Comparison of ENCODE assay signal across 16 cellular contexts in the genomic region with DNA sequence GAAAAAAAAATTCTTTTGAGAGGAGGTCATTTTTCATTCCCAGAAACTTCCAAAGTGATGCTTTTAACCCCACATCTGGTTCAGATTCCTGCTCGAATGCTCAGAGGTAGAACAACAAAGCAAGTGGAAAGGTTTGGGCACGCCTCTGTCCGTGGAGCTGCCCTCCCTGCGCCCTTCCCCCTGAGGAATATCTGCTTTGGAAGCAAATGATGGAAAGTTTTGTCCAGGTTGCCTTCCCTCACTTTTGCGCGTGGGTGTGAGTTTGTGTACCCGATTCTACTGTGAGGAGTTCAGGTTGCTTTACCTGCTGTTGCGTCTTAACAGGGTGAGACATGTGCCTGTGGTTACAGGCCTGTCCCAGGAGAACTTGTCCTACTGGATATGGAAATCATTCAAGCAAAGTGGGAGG.
A peak's percentile ranks its signal among the peaks of the same experiment; 100 is the strongest.
DNase-seq lines count a peak whose midpoint lies in the region; ATAC-seq and TF ChIP-seq lines count a peak whose summit lies in the region.
"Had no signal": no experiment of that assay in that cellular context is flagged by ENCODE, and none has a peak within 500 bp of the region (broad histone marks: within the 10 kb centered on the region; RNA-seq: fewer than 3 reads in every experiment).

No MANE protein-coding gene starts in this region.

- H3K27me3 ChIP-seq in osteoblast (ENCODE audit: insufficient read depth, low read length), result no peaks in the 10 kb centered on the region
- H3K27me3 ChIP-seq in CD4-positive, alpha-beta T cell (ENCODE audit: control insufficient read depth, insufficient read depth, low read length), result no peaks in the 10 kb centered on the region
- H3K27me3 ChIP-seq: pancreas had no signal

- no peak overlapping the region for H3K4me2 ChIP-seq in osteoblast (ENCODE audit: insufficient read depth, low read length)
- H3K4me2 ChIP-seq: PC-9 had no signal

- no peak for TF ChIP-seq CTCF in RWPE1 (conservative IDR thresholded peaks at IDR 0.05; ENCODE audit: low read depth)
- TF ChIP-seq CTCF in osteoblast (IDR thresholded peaks at IDR 0.05; ENCODE audit: extremely low read depth, low read depth, low read length), result no peak
- no peak for TF ChIP-seq CTCF in CD4-positive, alpha-beta T cell (IDR thresholded peaks at IDR 0.05)

- H2AFZ ChIP-seq in osteoblast (ENCODE audit: low read length), result peak overlapping the region; percentile 39
- H2AFZ ChIP-seq: PC-9 had no signal

- H3K79me2 ChIP-seq in osteoblast (ENCODE audit: insufficient read depth, low read length), result no peaks in the 10 kb centered on the region

- DNase-seq in ELF-1 (ENCODE audit: low read depth, low spot score), result peak; percentile 22
- peak; percentile 17 for DNase-seq in RWPE1 (ENCODE audit: low spot score)
- no peak for DNase-seq in osteoblast (ENCODE audit: insufficient read length, low spot score, missing footprints)
- no peak for DNase-seq in activated naive CD4-positive, alpha-beta T cell treated with anti-CD3 and anti-CD28 coated beads, Interleukin-2, amount 50 U/mL, for 72 hours (ENCODE audit: low spot score in 2 of 2)
- no peak for DNase-seq in NCI-H2227 (lab: John Stamatoyannopoulos, UW; ENCODE audit: unreplicated experiment)
- no peak for DNase-seq in CD4-positive, alpha-beta T cell
- no peak for DNase-seq in T-helper 17 cell
- DNase-seq: activated CD4-positive, alpha-beta T cell treated with anti-CD3 and anti-CD28 coated beads for 48 hours; activated naive CD8-positive, alpha-beta T cell treated with anti-CD3 and anti-CD28 coated beads, Interleukin-2, amount 50 U/mL, for 24 hours; activated T-cell treated with anti-CD3 and anti-CD28 coated beads for 4 hours; NCI-H446; pancreas; substantia nigra had no signal

- H3K27ac ChIP-seq in RWPE1 (no peak overlapping the region), osteoblast (ENCODE audit: low read depth, low read length) (no peak overlapping the region)
- H3K27ac ChIP-seq in CD4-positive, alpha-beta T cell (ENCODE audit: low read depth, low read length), result no peak overlapping the region
- H3K27ac ChIP-seq: pancreas, PC-9 had no signal

- no peak overlapping the region for H3K27ac Mint-ChIP-seq in activated naive CD4-positive, alpha-beta T cell treated with anti-CD3 and anti-CD28 coated beads, Interleukin-2, amount 50 U/mL, for 72 hours
- H3K27ac Mint-ChIP-seq in CD4-positive, alpha-beta T cell, result no peak overlapping the region
- H3K27ac Mint-ChIP-seq in T-helper 17 cell, result no peak overlapping the region
- H3K27ac Mint-ChIP-seq: activated naive CD8-positive, alpha-beta T cell treated with anti-CD3 and anti-CD28 coated beads, Interleukin-2, amount 50 U/mL, for 24 hours; memory B cell had no signal

- H3K4me1 Mint-ChIP-seq in CD4-positive, alpha-beta T cell (ENCODE audit: low read depth), result no peaks in the 10 kb centered on the region
- no peaks in the 10 kb centered on the region for H3K4me1 Mint-ChIP-seq in T-helper 17 cell
- H3K4me1 Mint-ChIP-seq: memory B cell had no signal

- H3K9me3 Mint-ChIP-seq in activated naive CD4-positive, alpha-beta T cell treated with anti-CD3 and anti-CD28 coated beads, Interleukin-2, amount 50 U/mL, for 72 hours, result peaks cover 3 to 7% of the 10 kb centered on the region in 2 donors
- no peaks in the 10 kb centered on the region for H3K9me3 Mint-ChIP-seq in CD4-positive, alpha-beta T cell
- H3K9me3 Mint-ChIP-seq: activated naive CD8-positive, alpha-beta T cell treated with anti-CD3 and anti-CD28 coated beads, Interleukin-2, amount 50 U/mL, for 24 hours had no signal

- ATAC-seq in esophagus mucosa (peak; percentile 83), T-helper 17 cell (no peak)
- no peak for ATAC-seq in activated naive CD4-positive, alpha-beta T cell treated with anti-CD3 and anti-CD28 coated beads, Interleukin-2, amount 50 U/mL, for 72 hours
- no peak for ATAC-seq in CD4-positive, alpha-beta T cell (ENCODE audit: poor library complexity)

- H3K4me3 ChIP-seq in osteoblast (ENCODE audit: insufficient read depth, low read length), result no peak overlapping the region
- H3K4me3 ChIP-seq: pancreas, PC-9 had no signal

- H3K36me3 ChIP-seq in osteoblast (ENCODE audit: insufficient read depth, low read length), result no peaks in the 10 kb centered on the region
- H3K36me3 ChIP-seq: pancreas had no signal

- H3K9me3 ChIP-seq in osteoblast (ENCODE audit: low read depth, low read length), result no peaks in the 10 kb centered on the region
- H3K9me3 ChIP-seq in CD4-positive, alpha-beta T cell (ENCODE audit: control insufficient read depth, low read length), result no peaks in the 10 kb centered on the region
- no peaks in the 10 kb centered on the region for H3K9me3 ChIP-seq in T-helper 17 cell (ENCODE audit: control insufficient read depth, low read length, poor library complexity, severe bottlenecking)
- H3K9me3 ChIP-seq: pancreas had no signal

- intact Hi-C loops in CD4-positive, alpha-beta T cell (cut with DNase I, micrococcal nuclease), result no loop called here

- no peaks in the 10 kb centered on the region for H3K27me3 Mint-ChIP-seq in CD4-positive, alpha-beta T cell
- H3K27me3 Mint-ChIP-seq in T-helper 17 cell, result no peaks in the 10 kb centered on the region
- H3K27me3 Mint-ChIP-seq: activated naive CD8-positive, alpha-beta T cell treated with anti-CD3 and anti-CD28 coated beads, Interleukin-2, amount 50 U/mL, for 24 hours had no signal

- no peaks in the 10 kb centered on the region for H3K36me3 Mint-ChIP-seq in activated naive CD4-positive, alpha-beta T cell treated with anti-CD3 and anti-CD28 coated beads, Interleukin-2, amount 50 U/mL, for 72 hours
- H3K36me3 Mint-ChIP-seq in CD4-positive, alpha-beta T cell (ENCODE audit: low read depth), result no peaks in the 10 kb centered on the region
- H3K36me3 Mint-ChIP-seq in T-helper 17 cell (ENCODE audit: low read depth), result no peaks in the 10 kb centered on the region
- H3K36me3 Mint-ChIP-seq: memory B cell had no signal

- no peak overlapping the region for H3K4me3 Mint-ChIP-seq in CD4-positive, alpha-beta T cell
- H3K4me3 Mint-ChIP-seq in T-helper 17 cell, result no peak overlapping the region
- H3K4me3 Mint-ChIP-seq: activated naive CD8-positive, alpha-beta T cell treated with anti-CD3 and anti-CD28 coated beads, Interleukin-2, amount 50 U/mL, for 24 hours; memory B cell had no signal

- CTCF ChIA-PET in RWPE1 (lab: Yijun Ruan, JAX), result interaction anchor here (0.6 kb wide), 1 partner anchor 8 kb away, joined by 3 read pairs; no protein-coding TSS in a partner anchor
- CTCF ChIA-PET in CD4-positive, alpha-beta T cell (lab: Charles Lee), result no interaction called here

- H3K4me1 ChIP-seq in osteoblast (ENCODE audit: insufficient read depth, low read length), result no peaks in the 10 kb centered on the region
- H3K4me1 ChIP-seq: pancreas had no signal

- POLR2A ChIA-PET in RWPE1 (lab: Yijun Ruan, JAX; ENCODE audit: low non-redundant PET), result no interaction called here
- POLR2A ChIA-PET in CD4-positive, alpha-beta T cell (lab: Charles Lee), result no interaction called here

- no peaks in the 10 kb centered on the region for H4K20me1 ChIP-seq in osteoblast (ENCODE audit: insufficient read depth, low read length)

Comparison
In these comparisons a context has a peak if more than half of its experiments do, and no peak if none do; other contexts are left out.
1. DNase-seq: peak in ELF-1 (single experiment) and RWPE1 (single experiment); none in osteoblast (single experiment), activated naive CD4-positive, alpha-beta T cell treated with anti-CD3 and anti-CD28 coated beads, Interleukin-2, amount 50 U/mL, for 72 hours (0 of 2), NCI-H2227 (single experiment), CD4-positive, alpha-beta T cell (0 of 10) and T-helper 17 cell (0 of 3).